ENCODE assay signal across 11 cellular contexts in the genomic region with DNA sequence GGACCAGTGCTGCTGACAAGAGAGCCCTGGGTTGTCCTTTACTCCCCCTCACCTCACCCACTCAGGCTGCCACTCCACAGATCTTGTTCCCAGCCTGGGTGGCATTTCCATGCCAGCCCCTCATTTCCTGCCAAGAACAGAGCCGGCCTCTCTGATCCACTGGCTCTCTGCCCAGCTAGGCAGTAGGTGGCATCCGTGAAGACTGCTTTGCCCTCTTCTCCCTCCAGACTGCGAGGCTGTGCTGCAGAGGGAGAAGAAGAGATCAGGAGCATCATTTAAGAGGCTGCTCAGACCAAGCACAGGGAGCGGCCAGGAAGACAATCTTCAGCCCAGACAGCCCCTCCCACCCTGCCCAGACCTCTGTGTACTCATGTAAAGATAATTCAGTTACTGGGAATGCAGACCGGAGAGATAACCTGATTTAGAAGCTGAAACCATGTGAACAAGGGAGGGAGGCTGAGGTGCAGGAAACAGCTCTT.
DNase-seq lines count a peak whose midpoint lies in the region; ATAC-seq and TF ChIP-seq lines count a peak whose summit lies in the region.
"Had no signal": no experiment of that assay in that cellular context is flagged by ENCODE, and none has a peak within 500 bp of the region (broad histone marks: within the 10 kb centered on the region; RNA-seq: fewer than 3 reads in every experiment).

No MANE protein-coding gene starts in this region.

- no peaks in the 10 kb centered on the region for H3K4me1 ChIP-seq in mesendoderm (ENCODE audit: control insufficient read depth, low read depth, low read length)
- no peaks in the 10 kb centered on the region for H3K4me1 ChIP-seq in upper lobe of right lung

- H3K27ac Mint-ChIP-seq in brain = peak overlapping the region; percentile 41 to 92 (median 86)
- H3K27ac Mint-ChIP-seq: activated naive CD4-positive, alpha-beta T cell treated with anti-CD3 and anti-CD28 coated beads, Interleukin-2, amount 50 U/mL, for 24 hours had no signal

- no peak overlapping the region for H2BK15ac ChIP-seq in mesendoderm (replicated peaks; ENCODE audit: low read depth)

- no peak overlapping the region for H3K4me3 ChIP-seq in mesendoderm (ENCODE audit: low read length)
- no peak overlapping the region for H3K4me3 ChIP-seq in upper lobe of right lung

- no peaks in the 10 kb centered on the region for H3K36me3 Mint-ChIP-seq in brain
- H3K36me3 Mint-ChIP-seq: activated naive CD4-positive, alpha-beta T cell treated with anti-CD3 and anti-CD28 coated beads, Interleukin-2, amount 50 U/mL, for 24 hours had no signal

- peaks cover 42% of the 10 kb centered on the region for H3K4me1 Mint-ChIP-seq in brain
- H3K4me1 Mint-ChIP-seq: activated naive CD4-positive, alpha-beta T cell treated with anti-CD3 and anti-CD28 coated beads, Interleukin-2, amount 50 U/mL, for 24 hours had no signal

- H3K9me3 Mint-ChIP-seq in brain = peaks cover 0 to 4% (median 0%) of the 10 kb centered on the region in 5 experiments
- H3K9me3 Mint-ChIP-seq: activated naive CD4-positive, alpha-beta T cell treated with anti-CD3 and anti-CD28 coated beads, Interleukin-2, amount 50 U/mL, for 24 hours had no signal

- DNase-seq in NCI-H748 (lab: John Stamatoyannopoulos, UW; ENCODE audit: unreplicated experiment) (peak; percentile 12), NCI-H748 treated with DMSO at 0.1 percent for 48 hours (lab: John Stamatoyannopoulos, UW) (no peak), mesendoderm (peak; percentile 18), upper lobe of right lung (peak; percentile 70), 8988T (no peak)
- no peak for DNase-seq in effector CD4-positive, alpha-beta T cell
- DNase-seq: activated CD4-positive, alpha-beta T cell treated with anti-CD3 and anti-CD28 coated beads, Interleukin-2, amount 50 U/mL, for 4 hours; SIG-M5 had no signal

- TF ChIP-seq CTCF in brain (conservative IDR thresholded peaks at IDR 0.05) (no peak), upper lobe of right lung (IDR thresholded peaks at IDR 0.05) (no peak)

- intact Hi-C loops in upper lobe of right lung (cut with DNase I) = no loop called here

- H3K27me3 Mint-ChIP-seq in brain = peaks cover 17% of the 10 kb centered on the region
- H3K27me3 Mint-ChIP-seq: activated naive CD4-positive, alpha-beta T cell treated with anti-CD3 and anti-CD28 coated beads, Interleukin-2, amount 50 U/mL, for 24 hours had no signal

- H3K79me1 ChIP-seq in mesendoderm (ENCODE audit: low read length) = no peaks in the 10 kb centered on the region

- H4K8ac ChIP-seq in mesendoderm (ENCODE audit: low read depth, low read length) = no peak overlapping the region

- H3K9ac ChIP-seq in mesendoderm (ENCODE audit: low read length) = no peak overlapping the region

- no peak overlapping the region for H3K4me2 ChIP-seq in mesendoderm (ENCODE audit: low read length)

- H2BK5ac ChIP-seq in mesendoderm (ENCODE audit: low read length) = no peak overlapping the region

- no peak overlapping the region for H2BK120ac ChIP-seq in mesendoderm (ENCODE audit: low read depth, low read length)

- ATAC-seq in upper lobe of right lung (peak; percentile 47), GM19351 (IDR thresholded peaks at IDR 0.05; ENCODE audit: unreplicated experiment) (no peak)

- no CpG with 5 or more reads among the region's 5 CpGs for WGBS in mesendoderm (ENCODE audit: extremely low coverage, insufficient coverage, low lambda C conversion rate)

- H3K4me3 Mint-ChIP-seq in brain = peak overlapping the region in 3 of 5 experiments; percentile 12 to 68 (median 14)
- H3K4me3 Mint-ChIP-seq: activated naive CD4-positive, alpha-beta T cell treated with anti-CD3 and anti-CD28 coated beads, Interleukin-2, amount 50 U/mL, for 24 hours had no signal

- no peak overlapping the region for H4K5ac ChIP-seq in mesendoderm (ENCODE audit: low read length)

- no peak overlapping the region for H3K27ac ChIP-seq in mesendoderm (ENCODE audit: low read depth, low read length)
- no peak overlapping the region for H3K27ac ChIP-seq in upper lobe of right lung

- H3K56ac ChIP-seq in mesendoderm (ENCODE audit: low read length) = no peak overlapping the region

- no peak overlapping the region for H3K18ac ChIP-seq in mesendoderm (ENCODE audit: low read length)

- H3K79me2 ChIP-seq in mesendoderm (ENCODE audit: control insufficient read depth, insufficient read depth, low read length) = no peaks in the 10 kb centered on the region

- H3K27me3 ChIP-seq in mesendoderm (ENCODE audit: insufficient read depth, low read length, poor library complexity) (no peaks in the 10 kb centered on the region), upper lobe of right lung (no peaks in the 10 kb centered on the region)

- H3K4ac ChIP-seq in mesendoderm (ENCODE audit: low read depth, low read length) = no peak overlapping the region

- H3K36me3 ChIP-seq in mesendoderm (ENCODE audit: control insufficient read depth, insufficient read depth, low read length) (no peaks in the 10 kb centered on the region), upper lobe of right lung (no peaks in the 10 kb centered on the region)

- H3K9me3 ChIP-seq in upper lobe of right lung = no peaks in the 10 kb centered on the region

- H3K23ac ChIP-seq in mesendoderm (ENCODE audit: low read length) = no peak overlapping the region

- no peak overlapping the region for H2AK5ac ChIP-seq in mesendoderm (ENCODE audit: low read length)

Comparison
In these comparisons a context has a peak if more than half of its experiments do, and no peak if none do; other contexts are left out.
1. DNase-seq: peak in NCI-H748 (single experiment), mesendoderm (single experiment) and upper lobe of right lung (single experiment); none in NCI-H748 treated with DMSO at 0.1 percent for 48 hours (single experiment), effector CD4-positive, alpha-beta T cell (single experiment) and 8988T (single experiment).